Comparison of ENCODE assay signal across 1 cellular context in genomic region chr6:3144571-3144970, GRCh38.
TF ChIP-seq lines count a peak whose summit lies in the region.

No MANE protein-coding gene starts in this region.

TF ChIP-seq in HepG2, 621 proteins besides CTCF, POLR2A, EP300 and RAD21:
- TF ChIP-seq BORCS8-MEF2B (CRISPR knock-in tag; IDR thresholded peaks at IDR 0.05), result 0 out of 2 replicates have a peak, but pooled peaks have one; percentile 31
- no peak for TF ChIP-seq FOXP4 (CRISPR knock-in tag; IDR thresholded peaks at IDR 0.05)
- 0 out of 2 replicates have a peak, but pooled peaks have one; percentile 10 for TF ChIP-seq ZNF687 (CRISPR knock-in tag; IDR thresholded peaks at IDR 0.05)
